Comparison of ENCODE assay signal across 1 cellular context in the genomic region with DNA sequence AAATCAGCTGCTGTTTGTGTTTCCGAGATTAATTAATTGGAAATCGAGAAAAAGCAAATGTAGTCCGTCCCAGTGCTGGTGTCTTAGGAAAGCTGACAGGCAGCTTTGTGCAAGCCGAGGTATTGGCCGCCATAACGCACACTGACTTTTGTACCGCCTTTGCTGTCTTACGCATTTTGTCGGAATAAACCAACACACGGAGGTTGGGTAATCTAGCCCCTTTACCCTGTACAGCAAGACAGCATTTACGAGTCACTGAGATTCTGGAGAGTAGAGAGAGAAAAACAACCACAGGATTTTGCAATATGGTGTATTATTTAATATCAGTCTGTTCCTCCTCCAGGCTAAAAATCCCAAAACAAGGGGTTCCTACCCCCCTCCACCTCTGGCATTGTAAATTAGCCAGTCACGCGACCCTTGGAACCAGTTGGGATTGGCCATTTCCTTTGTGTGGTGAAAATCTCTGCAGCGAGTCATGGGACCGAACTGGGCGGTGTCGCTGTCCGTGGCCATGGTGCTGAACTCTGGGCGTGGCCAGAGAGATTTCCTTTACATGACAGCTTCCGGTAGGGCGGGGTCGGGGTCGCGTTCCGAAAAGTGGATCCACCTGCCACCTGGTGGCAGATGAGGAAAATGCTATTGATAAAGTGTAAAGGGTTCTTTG.
A peak's percentile ranks its signal among the peaks of the same experiment; 100 is the strongest.
TF ChIP-seq lines count a peak whose summit lies in the region.

No MANE protein-coding gene starts in this region.

TF ChIP-seq in WTC11, 78 proteins besides CTCF, POLR2A, EP300 and RAD21 (continued from another document):
- TF ChIP-seq, protein P1, sequence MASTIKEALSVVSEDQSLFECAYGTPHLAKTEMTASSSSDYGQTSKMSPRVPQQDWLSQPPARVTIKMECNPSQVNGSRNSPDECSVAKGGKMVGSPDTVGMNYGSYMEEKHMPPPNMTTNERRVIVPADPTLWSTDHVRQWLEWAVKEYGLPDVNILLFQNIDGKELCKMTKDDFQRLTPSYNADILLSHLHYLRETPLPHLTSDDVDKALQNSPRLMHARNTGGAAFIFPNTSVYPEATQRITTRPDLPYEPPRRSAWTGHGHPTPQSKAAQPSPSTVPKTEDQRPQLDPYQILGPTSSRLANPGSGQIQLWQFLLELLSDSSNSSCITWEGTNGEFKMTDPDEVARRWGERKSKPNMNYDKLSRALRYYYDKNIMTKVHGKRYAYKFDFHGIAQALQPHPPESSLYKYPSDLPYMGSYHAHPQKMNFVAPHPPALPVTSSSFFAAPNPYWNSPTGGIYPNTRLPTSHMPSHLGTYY (CRISPR knock-in tag; IDR thresholded peaks at IDR 0.05): no peak
- TF ChIP-seq FOXP1 (CRISPR knock-in tag; IDR thresholded peaks at IDR 0.05; ENCODE audit: borderline replicate concordance): peak; percentile 90; the same call in 1 of the 2 replicates
- TF ChIP-seq, protein P2, sequence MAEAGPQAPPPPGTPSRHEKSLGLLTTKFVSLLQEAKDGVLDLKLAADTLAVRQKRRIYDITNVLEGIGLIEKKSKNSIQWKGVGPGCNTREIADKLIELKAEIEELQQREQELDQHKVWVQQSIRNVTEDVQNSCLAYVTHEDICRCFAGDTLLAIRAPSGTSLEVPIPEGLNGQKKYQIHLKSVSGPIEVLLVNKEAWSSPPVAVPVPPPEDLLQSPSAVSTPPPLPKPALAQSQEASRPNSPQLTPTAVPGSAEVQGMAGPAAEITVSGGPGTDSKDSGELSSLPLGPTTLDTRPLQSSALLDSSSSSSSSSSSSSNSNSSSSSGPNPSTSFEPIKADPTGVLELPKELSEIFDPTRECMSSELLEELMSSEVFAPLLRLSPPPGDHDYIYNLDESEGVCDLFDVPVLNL (CRISPR knock-in tag; IDR thresholded peaks at IDR 0.05; ENCODE audit: borderline replicate concordance, low read depth): no peak
- TF ChIP-seq, protein P3, sequence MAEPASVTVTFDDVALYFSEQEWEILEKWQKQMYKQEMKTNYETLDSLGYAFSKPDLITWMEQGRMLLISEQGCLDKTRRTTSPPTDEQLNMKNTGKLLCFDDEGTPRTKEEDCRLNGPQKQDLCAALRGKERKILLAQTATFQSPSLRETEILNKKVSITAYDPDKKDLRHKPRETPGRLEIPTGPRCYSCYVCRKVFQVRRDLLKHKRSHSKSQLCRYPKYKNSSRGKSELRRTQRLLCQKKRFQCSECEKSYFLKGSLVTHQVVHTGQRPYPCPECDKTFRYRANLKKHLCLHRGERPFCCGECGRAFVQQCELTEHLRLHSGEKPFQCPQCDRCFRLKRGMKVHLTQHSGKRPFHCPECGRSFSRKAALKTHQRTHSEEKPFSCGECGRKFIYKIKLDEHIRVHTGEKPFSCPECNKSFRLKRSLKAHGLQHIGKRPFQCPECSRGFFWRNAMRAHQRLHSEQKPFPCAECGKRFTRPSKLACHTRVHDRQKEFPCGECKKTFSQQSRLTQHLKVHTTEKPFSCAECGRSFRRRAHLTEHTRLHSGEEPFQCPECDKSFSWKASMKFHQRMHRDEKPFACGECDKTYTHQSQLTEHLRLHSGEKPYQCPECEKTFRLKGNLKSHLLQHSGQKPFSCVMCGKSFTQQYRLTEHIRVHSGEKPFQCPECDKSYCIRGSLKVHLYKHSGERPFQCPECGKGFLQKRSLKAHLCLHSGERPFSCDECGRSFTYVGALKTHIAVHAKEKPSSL (CRISPR knock-in tag; conservative IDR thresholded peaks at IDR 0.05): no peak
